16 cellular contexts compared by ENCODE assay signal in genomic region chr6:129120856-129121255, GRCh38.
DNase-seq lines count a peak whose midpoint lies in the region; ATAC-seq and TF ChIP-seq lines count a peak whose summit lies in the region.
"Had no signal": no experiment of that assay in that cellular context is flagged by ENCODE, and none has a peak within 500 bp of the region (broad histone marks: within the 10 kb centered on the region; RNA-seq: fewer than 3 reads in every experiment).

No MANE protein-coding gene starts in this region.

- peaks cover 15% of the 10 kb centered on the region for H3K4me1 ChIP-seq in ACC112 (ENCODE audit: control insufficient read depth, insufficient read depth, low read length, unreplicated experiment)
- H3K4me1 ChIP-seq in neuron (ENCODE audit: insufficient read depth, low read length) = peaks cover 9% of the 10 kb centered on the region
- H3K4me1 ChIP-seq: prostate gland had no signal

- H3K27me3 Mint-ChIP-seq in activated T-helper 2 cell treated with anti-CD3 and anti-CD28 coated beads, Interferon-gamma antibody, Interleukin-2, Interleukin-4, amounts not matched to agents 10 μg/mL and 5 μg/mL and 100 μg/mL, durations not matched to agents 14 hours and 24 hours and 36 hours (ENCODE audit: low read depth) = no peaks in the 10 kb centered on the region
- no peaks in the 10 kb centered on the region for H3K27me3 Mint-ChIP-seq in T-cell

- intact Hi-C loops in activated T-helper 2 cell treated with anti-CD3 and anti-CD28 coated beads, Interferon-gamma antibody, Interleukin-2, Interleukin-4, amounts not matched to agents 10 μg/mL and 5 μg/mL and 100 μg/mL, durations not matched to agents 14 hours and 24 hours and 36 hours (cut with micrococcal nuclease) = no loop called here

- H3K36me3 ChIP-seq in ACC112 (ENCODE audit: insufficient read depth, low read length) (no peaks in the 10 kb centered on the region), neuron (ENCODE audit: insufficient read depth, low read length) (no peaks in the 10 kb centered on the region)
- H3K36me3 ChIP-seq: prostate gland had no signal

- H3K27me3 ChIP-seq in ACC112 (ENCODE audit: insufficient read depth, low read length) (no peaks in the 10 kb centered on the region), neuron (ENCODE audit: insufficient read depth, low read length) (no peaks in the 10 kb centered on the region)

- TF ChIP-seq CTCF in fibroblast of mammary gland (conservative IDR thresholded peaks at IDR 0.05; ENCODE audit: control insufficient read depth, insufficient read depth, low read depth, low read length) (no peak), RWPE1 (conservative IDR thresholded peaks at IDR 0.05; ENCODE audit: low read depth) (no peak)

- no peak overlapping the region for H3K27ac Mint-ChIP-seq in activated T-helper 2 cell treated with anti-CD3 and anti-CD28 coated beads, Interferon-gamma antibody, Interleukin-2, Interleukin-4, amounts not matched to agents 10 μg/mL and 5 μg/mL and 100 μg/mL, durations not matched to agents 14 hours and 24 hours and 36 hours
- H3K27ac Mint-ChIP-seq in T-cell = no peak overlapping the region
- H3K27ac Mint-ChIP-seq: activated naive CD8-positive, alpha-beta T cell treated with anti-CD3 and anti-CD28 coated beads, Interleukin-2, amount 10 ng/mL, durations not matched to agents 7 days and 5 days had no signal

- ATAC-seq in T-cell (replicated peaks in 1 of 4) (no peak), GM19455 (IDR thresholded peaks at IDR 0.05; ENCODE audit: unreplicated experiment) (no peak)
- ATAC-seq: left colon had no signal

- DNase-seq in NCI-H146 (lab: John Stamatoyannopoulos, UW) (peak; percentile 22), fibroblast of mammary gland (ENCODE audit: low read depth) (peak; percentile 33), T-cell (no peak), RWPE1 (ENCODE audit: low spot score) (no peak)
- no peak for DNase-seq in activated T-helper 2 cell treated with anti-CD3 and anti-CD28 coated beads, Interferon-gamma antibody, Interleukin-2, Interleukin-4, amounts not matched to agents 10 μg/mL and 5 μg/mL and 100 μg/mL, durations not matched to agents 14 hours and 24 hours and 36 hours (ENCODE audit: low spot score)
- DNase-seq: activated naive CD8-positive, alpha-beta T cell treated with anti-CD3 and anti-CD28 coated beads, Interleukin-2, amount 10 ng/mL, durations not matched to agents 7 days and 5 days; hypothalamus; left colon; MM.1S; NCI-H2029 treated with DMSO at 0.1 percent for 48 hours; NCI-H774; RPMI8226 had no signal

- CTCF ChIA-PET in T-cell (lab: Charles Lee) = no interaction called here
- CTCF ChIA-PET in RWPE1 (lab: Yijun Ruan, JAX) = no interaction called here

- H3K4me3 ChIP-seq in ACC112 (ENCODE audit: low read depth, low read length) (0 out of 2 replicates have a peak overlapping the region, but pooled peaks have one; percentile 5), fibroblast of mammary gland (ENCODE audit: control insufficient read depth, low read depth, low read length) (no peak overlapping the region), neuron (ENCODE audit: low read length) (no peak overlapping the region)
- H3K4me3 ChIP-seq: prostate gland had no signal

- H3K9me3 ChIP-seq in neuron (ENCODE audit: low read length) = no peaks in the 10 kb centered on the region
- H3K9me3 ChIP-seq: prostate gland had no signal

- H2AFZ ChIP-seq in ACC112 (ENCODE audit: low read length, unreplicated experiment) (peak overlapping the region; percentile 13), neuron (ENCODE audit: low read depth, low read length) (peak overlapping the region; percentile 90)

- no peaks in the 10 kb centered on the region for H3K79me2 ChIP-seq in ACC112 (ENCODE audit: control insufficient read depth, insufficient read depth, low read length, unreplicated experiment)

- H3K4me1 Mint-ChIP-seq in activated T-helper 2 cell treated with anti-CD3 and anti-CD28 coated beads, Interferon-gamma antibody, Interleukin-2, Interleukin-4, amounts not matched to agents 10 μg/mL and 5 μg/mL and 100 μg/mL, durations not matched to agents 14 hours and 24 hours and 36 hours (ENCODE audit: low read depth) = no peaks in the 10 kb centered on the region
- no peaks in the 10 kb centered on the region for H3K4me1 Mint-ChIP-seq in T-cell
- H3K4me1 Mint-ChIP-seq: activated naive CD8-positive, alpha-beta T cell treated with anti-CD3 and anti-CD28 coated beads, Interleukin-2, amount 10 ng/mL, durations not matched to agents 7 days and 5 days had no signal

- no peak overlapping the region for H3K4me3 Mint-ChIP-seq in activated T-helper 2 cell treated with anti-CD3 and anti-CD28 coated beads, Interferon-gamma antibody, Interleukin-2, Interleukin-4, amounts not matched to agents 10 μg/mL and 5 μg/mL and 100 μg/mL, durations not matched to agents 14 hours and 24 hours and 36 hours (ENCODE audit: low read depth)
- no peak overlapping the region for H3K4me3 Mint-ChIP-seq in T-cell
- H3K4me3 Mint-ChIP-seq: activated naive CD8-positive, alpha-beta T cell treated with anti-CD3 and anti-CD28 coated beads, Interleukin-2, amount 10 ng/mL, durations not matched to agents 7 days and 5 days had no signal

- POLR2A ChIA-PET in T-cell (lab: Charles Lee) (no interaction called here), RWPE1 (lab: Yijun Ruan, JAX; ENCODE audit: low non-redundant PET) (no interaction called here)

- H3K36me3 Mint-ChIP-seq in activated T-helper 2 cell treated with anti-CD3 and anti-CD28 coated beads, Interferon-gamma antibody, Interleukin-2, Interleukin-4, amounts not matched to agents 10 μg/mL and 5 μg/mL and 100 μg/mL, durations not matched to agents 14 hours and 24 hours and 36 hours (ENCODE audit: low read depth) = no peaks in the 10 kb centered on the region
- no peaks in the 10 kb centered on the region for H3K36me3 Mint-ChIP-seq in T-cell
- H3K36me3 Mint-ChIP-seq: activated naive CD8-positive, alpha-beta T cell treated with anti-CD3 and anti-CD28 coated beads, Interleukin-2, amount 10 ng/mL, durations not matched to agents 7 days and 5 days had no signal

- H3K9me3 Mint-ChIP-seq in activated T-helper 2 cell treated with anti-CD3 and anti-CD28 coated beads, Interferon-gamma antibody, Interleukin-2, Interleukin-4, amounts not matched to agents 10 μg/mL and 5 μg/mL and 100 μg/mL, durations not matched to agents 14 hours and 24 hours and 36 hours = no peaks in the 10 kb centered on the region
- H3K9me3 Mint-ChIP-seq in T-cell = no peaks in the 10 kb centered on the region
- H3K9me3 Mint-ChIP-seq: activated naive CD8-positive, alpha-beta T cell treated with anti-CD3 and anti-CD28 coated beads, Interleukin-2, amount 10 ng/mL, durations not matched to agents 7 days and 5 days had no signal

- no peak overlapping the region for H3K27ac ChIP-seq in ACC112 (ENCODE audit: low read depth, low read length)
- H3K27ac ChIP-seq in RWPE1 = no peak overlapping the region
- H3K27ac ChIP-seq: prostate gland had no signal

Comparison
In these comparisons a context has a peak if more than half of its experiments do, and no peak if none do; other contexts are left out.
1. DNase-seq: peak in NCI-H146 (single experiment) and fibroblast of mammary gland (single experiment); none in activated T-helper 2 cell treated with anti-CD3 and anti-CD28 coated beads, Interferon-gamma antibody, Interleukin-2, Interleukin-4, amounts not matched to agents 10 μg/mL and 5 μg/mL and 100 μg/mL, durations not matched to agents 14 hours and 24 hours and 36 hours (single experiment), T-cell (0 of 34) and RWPE1 (single experiment).